ENCODE assay signal across 12 cellular contexts in genomic region chr5:10525124-10525495, GRCh38. TPM values are rescaled to one million over a fixed set of nuclear protein-coding genes. Genes with fewer than 3 reads are reported as not detected.
DNase-seq lines count a peak whose midpoint lies in the region; ATAC-seq and TF ChIP-seq lines count a peak whose summit lies in the region.
"Had no signal": no experiment of that assay in that cellular context is flagged by ENCODE, and none has a peak within 500 bp of the region (broad histone marks: within the 10 kb centered on the region; RNA-seq: fewer than 3 reads in every experiment).

No MANE protein-coding gene starts in this region.

- WGBS in tibial nerve, 2 donors = 71 to 74% methylated on average over 4 of the region's 4 CpGs

- H3K36me3 Mint-ChIP-seq in stimulated activated memory B cell treated with anti-CD40 and anti-IgM and Interleukin-4, amounts not matched to agents 10 μg/mL and 1 μg/mL and 100 μg/mL, for 72 hours = no peaks in the 10 kb centered on the region

- peak overlapping the region; percentile 43 for H3K4me3 Mint-ChIP-seq in stimulated activated memory B cell treated with anti-CD40 and anti-IgM and Interleukin-4, amounts not matched to agents 10 μg/mL and 1 μg/mL and 100 μg/mL, for 72 hours

- H3K27me3 Mint-ChIP-seq in stimulated activated memory B cell treated with anti-CD40 and anti-IgM and Interleukin-4, amounts not matched to agents 10 μg/mL and 1 μg/mL and 100 μg/mL, for 72 hours = no peaks in the 10 kb centered on the region

- no peak for DNase-seq in stimulated activated CD4-positive, alpha-beta T cell treated with anti-CD3 and anti-CD28 coated beads, Interleukin-12 subunit alpha, Interleukin-12 subunit beta, amount 100 ng/mL, for 4 hours
- DNase-seq in tibial nerve (ENCODE audit: low spot score in 2 of 2) = no peak
- no peak for DNase-seq in BE2C
- DNase-seq: activated effector memory CD4-positive, alpha-beta T cell treated with anti-CD3 and anti-CD28 coated beads, Interleukin-2, amount 50 U/mL, for 16 hours; cortex of kidney; NCI-H2227 treated with DMSO at 0.1 percent for 48 hours had no signal

- TF ChIP-seq CTCF in tibial nerve (IDR thresholded peaks at IDR 0.05) = no peak
- no peak for TF ChIP-seq CTCF in BE2C (IDR thresholded peaks at IDR 0.05; ENCODE audit: low read depth, low read length)

- no peak overlapping the region for H3K27ac Mint-ChIP-seq in stimulated activated memory B cell treated with anti-CD40 and anti-IgM and Interleukin-4, amounts not matched to agents 10 μg/mL and 1 μg/mL and 100 μg/mL, for 72 hours

- peaks cover 0 to 4% (median 0%) of the 10 kb centered on the region in 4 donors for H3K4me1 ChIP-seq in tibial nerve
- H3K4me1 ChIP-seq in BE2C = peaks cover 11% of the 10 kb centered on the region

- H3K27me3 ChIP-seq in tibial nerve = no peaks in the 10 kb centered on the region
- no peaks in the 10 kb centered on the region for H3K27me3 ChIP-seq in BE2C
- H3K27me3 ChIP-seq: ascending aorta, hepatocyte had no signal

- H3K27ac ChIP-seq in tibial nerve = no peak overlapping the region
- H3K27ac ChIP-seq: ascending aorta, hepatocyte had no signal

- no peak overlapping the region for H3K4me3 ChIP-seq in tibial nerve
- H3K4me3 ChIP-seq in BE2C (ENCODE audit: low read depth, low read length) = no peak overlapping the region
- H3K4me3 ChIP-seq: ascending aorta, hepatocyte had no signal

- no peak for TF ChIP-seq EP300 in tibial nerve (IDR thresholded peaks at IDR 0.05)

- H3K9me3 Mint-ChIP-seq in stimulated activated memory B cell treated with anti-CD40 and anti-IgM and Interleukin-4, amounts not matched to agents 10 μg/mL and 1 μg/mL and 100 μg/mL, for 72 hours = peaks cover 3% of the 10 kb centered on the region

- H3K4me1 Mint-ChIP-seq in stimulated activated memory B cell treated with anti-CD40 and anti-IgM and Interleukin-4, amounts not matched to agents 10 μg/mL and 1 μg/mL and 100 μg/mL, for 72 hours = peaks cover 18% of the 10 kb centered on the region

- TF ChIP-seq POLR2A in tibial nerve (IDR thresholded peaks at IDR 0.05) = no peak

- H3K9me3 ChIP-seq in tibial nerve (no peaks in the 10 kb centered on the region), BE2C (no peaks in the 10 kb centered on the region)
- H3K9me3 ChIP-seq: ascending aorta had no signal

- peak; percentile 66 for ATAC-seq in GM21367 (IDR thresholded peaks at IDR 0.05; ENCODE audit: unreplicated experiment)
- peak; percentile 37 for ATAC-seq in HG02885 (IDR thresholded peaks at IDR 0.05; ENCODE audit: poor library complexity, unreplicated experiment)
- ATAC-seq in SK-N-SH treated with all-trans-retinoic acid at 6 μM for 48 hours = no peak
- ATAC-seq in stimulated activated memory B cell treated with anti-CD40 and anti-IgM and Interleukin-4, amounts not matched to agents 10 μg/mL and 1 μg/mL and 100 μg/mL, for 72 hours = no peak

- H3K36me3 ChIP-seq in tibial nerve (no peaks in the 10 kb centered on the region), BE2C (no peaks in the 10 kb centered on the region)
- H3K36me3 ChIP-seq: ascending aorta had no signal

TF ChIP-seq in SK-N-SH treated with all-trans-retinoic acid at 6 μM for 48 hours, 23 proteins besides CTCF, POLR2A, EP300 and RAD21:
- 0 out of 2 replicates have a peak, but pooled peaks have one; percentile 4 for TF ChIP-seq ISL1 (CRISPR knock-in tag; IDR thresholded peaks at IDR 0.05)
- no peak for TF ChIP-seq ARNTL (CRISPR knock-in tag; IDR thresholded peaks at IDR 0.05; ENCODE audit: borderline replicate concordance, low read depth)
- TF ChIP-seq ZNF70 (CRISPR knock-in tag; IDR thresholded peaks at IDR 0.05) = no peak

RNA-seq across cellular contexts. Expression of gene ANKRD33B, which starts 38.8 kb away (rescaled TPM):
- total RNA-seq in tibial nerve = 10 to 100 TPM; 21.3 to 34.9 (median 30.5) TPM
- polyA plus RNA-seq in BE2C (2012; ENCODE audit: insufficient read depth, insufficient read length, low read depth) = 1.9 TPM

Comparison
In these comparisons a context has a peak if more than half of its experiments do, and no peak if none do; other contexts are left out.
1. ATAC-seq: peak in GM21367 (single experiment) and HG02885 (single experiment); none in SK-N-SH treated with all-trans-retinoic acid at 6 μM for 48 hours (single experiment) and stimulated activated memory B cell treated with anti-CD40 and anti-IgM and Interleukin-4, amounts not matched to agents 10 μg/mL and 1 μg/mL and 100 μg/mL, for 72 hours (single experiment).